In the genomic region with DNA sequence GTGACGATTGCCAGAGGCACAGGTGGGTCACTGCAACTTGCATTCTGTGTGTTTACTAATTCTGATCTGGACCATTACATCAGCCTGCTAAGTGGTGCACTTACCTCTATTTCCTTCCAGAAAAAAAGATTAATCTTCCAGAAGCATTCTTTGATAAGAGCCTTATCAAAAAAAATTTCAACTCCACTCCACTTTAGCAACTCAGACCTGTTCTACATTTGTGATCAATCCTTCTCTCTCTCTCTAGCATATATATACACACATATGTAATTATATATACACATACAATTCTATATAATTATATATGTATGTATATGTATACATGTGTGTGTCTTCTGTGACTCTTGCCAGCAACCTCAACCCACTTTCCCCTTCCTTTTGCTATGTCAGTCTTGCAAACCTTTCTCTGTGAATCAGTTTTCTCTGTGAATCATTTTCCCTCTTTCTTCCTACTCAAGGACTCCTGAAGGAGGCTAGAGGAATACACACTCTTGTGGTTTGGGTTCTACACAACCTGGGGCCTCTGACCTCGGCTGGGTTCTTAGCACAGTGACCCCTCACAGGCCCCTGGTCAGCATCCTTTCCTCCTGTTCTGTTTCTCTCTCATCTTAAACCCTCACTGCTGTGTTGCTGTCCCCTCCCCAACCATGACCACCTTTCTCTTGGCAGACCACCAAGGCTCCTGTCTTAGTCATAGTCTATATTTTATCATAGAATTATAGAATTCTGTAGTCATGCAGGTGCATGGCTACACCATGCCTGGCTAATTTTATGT, we compare ENCODE assay signal across 8 cellular contexts.
A peak's percentile ranks its signal among the peaks of the same experiment; 100 is the strongest.
DNase-seq lines count a peak whose midpoint lies in the region; ATAC-seq, FAIRE-seq and TF ChIP-seq lines count a peak whose summit lies in the region.

No MANE protein-coding gene starts in this region.

- intact Hi-C loops in Caco-2 (cut with micrococcal nuclease; ENCODE audit: unreplicated experiment) (no loop called here), psoas muscle (cut with DNase I) (no loop called here)

- TF ChIP-seq CTCF in Caco-2 (IDR thresholded peaks at IDR 0.05; ENCODE audit: insufficient read depth in 1 of 2, low read depth in 1 of 2, low read length in 1 of 2, severe bottlenecking in 1 of 2, unreplicated experiment in 1 of 2) (no peak), epithelial cell of esophagus (IDR thresholded peaks at IDR 0.05; ENCODE audit: insufficient read depth, low read depth, low read length, missing control alignments) (no peak), psoas muscle (IDR thresholded peaks at IDR 0.05) (no peak)

- no peaks in the 10 kb centered on the region for H3K27me3 Mint-ChIP-seq in Caco-2 (ENCODE audit: insufficient read depth, unreplicated experiment)

- no peak for DNase-seq in Caco-2
- DNase-seq in RCC 7860 (ENCODE audit: low spot score), result peak; percentile 49
- peak; percentile 60 for DNase-seq in epithelial cell of esophagus (ENCODE audit: low read depth)
- no peak for DNase-seq in psoas muscle
- DNase-seq in AML-193 (lab: John Stamatoyannopoulos, UW), result no peak
- no peak for DNase-seq in SW480 (ENCODE audit: low spot score)

- peak overlapping the region; percentile 31 for H3K27ac Mint-ChIP-seq in Caco-2 (ENCODE audit: unreplicated experiment)

- CTCF ChIA-PET in Caco-2 (lab: Charles Lee), result no interaction called here

- 65 to 87% (median 70%) methylated on average over 2 of the region's 2 CpGs for WGBS in psoas muscle, 3 donors

- H3K36me3 ChIP-seq in Caco-2 (ENCODE audit: control insufficient read depth, insufficient read depth, low read length) (no peaks in the 10 kb centered on the region), psoas muscle (ENCODE audit: insufficient read depth in 1 of 2, low read depth in 1 of 2) (no peaks in the 10 kb centered on the region)

- POLR2A ChIA-PET in Caco-2 (lab: Charles Lee), result no interaction called here

- no TSS peak for BruUV-seq in Caco-2 (replicated peaks; lab: Mats Ljungman, UMichigan)

- H3K4me1 Mint-ChIP-seq in Caco-2 (ENCODE audit: low read depth, unreplicated experiment), result peaks cover 50% of the 10 kb centered on the region

- no peaks in the 10 kb centered on the region for H3K36me3 Mint-ChIP-seq in Caco-2 (ENCODE audit: insufficient read depth, unreplicated experiment)

- H3K9me3 ChIP-seq in Caco-2 (peaks cover 3% of the 10 kb centered on the region; the same call in 1 of the 2 replicates), psoas muscle (no peaks in the 10 kb centered on the region)

- H3K4me3 ChIP-seq in Caco-2 (ENCODE audit: low read depth, low read length) (no peak overlapping the region), epithelial cell of esophagus (ENCODE audit: low read length) (no peak overlapping the region), psoas muscle (peak overlapping the region; percentile 13)

- ATAC-seq in psoas muscle (no peak), HG03439 (IDR thresholded peaks at IDR 0.05; ENCODE audit: unreplicated experiment) (no peak), GM18498 (IDR thresholded peaks at IDR 0.05; ENCODE audit: unreplicated experiment) (no peak)

- H3K9me3 Mint-ChIP-seq in Caco-2 (ENCODE audit: unreplicated experiment), result peaks cover 18% of the 10 kb centered on the region

- H3K27me3 ChIP-seq in Caco-2 (replicated peaks; ENCODE audit: control insufficient read depth, insufficient read depth, low read length) (no peaks in the 10 kb centered on the region), psoas muscle (ENCODE audit: insufficient read depth in 3 of 3, low read length in 2 of 3) (no peaks in the 10 kb centered on the region)

- H3K4me3 Mint-ChIP-seq in Caco-2 (ENCODE audit: unreplicated experiment), result no peak overlapping the region

- FAIRE-seq in RCC 7860 (lab: Jason Lieb, UNC), result peak; percentile 66

- peak overlapping the region; percentile 67 for H3K27ac ChIP-seq in psoas muscle

- H3K4me1 ChIP-seq in Caco-2 (peaks cover 36% of the 10 kb centered on the region), psoas muscle (peaks cover 18% of the 10 kb centered on the region)

Comparison
In these comparisons a context has a peak if more than half of its experiments do, and no peak if none do; other contexts are left out.
1. DNase-seq: peak in RCC 7860 (single experiment) and epithelial cell of esophagus (single experiment); none in Caco-2 (0 of 2), psoas muscle (0 of 2), AML-193 (0 of 2) and SW480 (single experiment).